ENCODE assay signal across 29 cellular contexts in genomic region chr18:6942742-6943141, GRCh38.
"Had no signal": no experiment of that assay in that cellular context is flagged by ENCODE, and none has a peak within 500 bp of the region (broad histone marks: within the 10 kb centered on the region; RNA-seq: fewer than 3 reads in every experiment).

No MANE protein-coding gene starts in this region.

- H3K4me1 ChIP-seq: ascending aorta, esophagus muscularis mucosa had no signal

- H3K36me3 ChIP-seq: ascending aorta, esophagus muscularis mucosa had no signal

- H3K27me3 ChIP-seq: ascending aorta, brain microvascular endothelial cell had no signal

- H3K4me3 ChIP-seq: ascending aorta, esophagus muscularis mucosa had no signal

- ATAC-seq: activated CD4-positive, alpha-beta T cell treated with anti-CD3 and anti-CD28 coated beads for 36 hours; activated CD8-positive, alpha-beta memory T cell treated with anti-CD3 and anti-CD28 coated beads, Interleukin-2, amount 10 ng/mL, durations not matched to agents 7 days and 5 days; activated CD8-positive, alpha-beta T cell treated with anti-CD3 and anti-CD28 coated beads, Interleukin-2, amount 10 ng/mL, durations not matched to agents 7 days and 5 days; activated naive CD4-positive, alpha-beta T cell treated with anti-CD3 and anti-CD28 coated beads, Interleukin-2, amount 50 U/mL, for 72 hours; effector memory CD8-positive, alpha-beta T cell; T-helper 17 cell had no signal

- H3K27ac ChIP-seq: ascending aorta, brain microvascular endothelial cell, esophagus muscularis mucosa had no signal

- H3K9me3 ChIP-seq: ascending aorta, esophagus muscularis mucosa had no signal

- FAIRE-seq: bronchial epithelial cell, frontal cortex had no signal

- DNase-seq: activated CD4-positive, alpha-beta memory T cell treated with anti-CD3 and anti-CD28 coated beads for 36 hours; activated CD4-positive, alpha-beta T cell treated with anti-CD3 and anti-CD28 coated beads for 36 hours; activated CD4-positive, alpha-beta T cell treated with anti-CD3 and anti-CD28 coated beads, Interleukin-2, amount 10 ng/mL, durations not matched to agents 24 days and 14 days; activated CD4-positive, CD25-positive, alpha-beta regulatory T cell; activated CD4-positive, CD25-positive, alpha-beta regulatory T cell treated with anti-CD3 and anti-CD28 coated beads, Interleukin-2, amount 50 U/mL, for 72 hours; activated CD8-positive, alpha-beta memory T cell treated with anti-CD3 and anti-CD28 coated beads, Interleukin-2, amount 10 ng/mL, durations not matched to agents 7 days and 5 days; activated CD8-positive, alpha-beta memory T cell treated with anti-CD3 and anti-CD28 coated beads, Interleukin-2, amount 50 U/mL, for 4 hours; activated CD8-positive, alpha-beta T cell treated with anti-CD3 and anti-CD28 coated beads, Interleukin-2, amount 10 ng/mL, durations not matched to agents 7 days and 5 days; activated effector memory CD4-positive, alpha-beta T cell treated with anti-CD3 and anti-CD28 coated beads, Interleukin-2, amount 50 U/mL, for 16 hours; activated naive CD4-positive, alpha-beta T cell; activated naive CD4-positive, alpha-beta T cell treated with anti-CD3 and anti-CD28 coated beads, Interleukin-2, amount 10 ng/mL, durations not matched to agents 7 days and 5 days; activated naive CD8-positive, alpha-beta T cell treated with anti-CD3 and anti-CD28 coated beads, Interleukin-2, amount 10 ng/mL, durations not matched to agents 7 days and 5 days; activated T-cell treated with anti-CD3 and anti-CD28 coated beads, Interleukin-2, amount 50 U/mL, for 1 hour; activated T-cell treated with anti-CD3 and anti-CD28 coated beads, Interleukin-2, amount 50 U/mL, for 48 hours; brain microvascular endothelial cell; cortex of kidney; dermis blood vessel endothelial cell; effector CD4-positive, alpha-beta T cell; effector memory CD8-positive, alpha-beta T cell; erythroblast; head of caudate nucleus; T-helper 1 cell; T-helper 17 cell; T1000 had no signal
